26 cellular contexts compared by ENCODE assay signal in genomic region chr20:56949318-56949717, GRCh38.
DNase-seq lines count a peak whose midpoint lies in the region; ATAC-seq, FAIRE-seq and TF ChIP-seq lines count a peak whose summit lies in the region.
"Had no signal": no experiment of that assay in that cellular context is flagged by ENCODE, and none has a peak within 500 bp of the region (broad histone marks: within the 10 kb centered on the region; RNA-seq: fewer than 3 reads in every experiment).

No MANE protein-coding gene starts in this region.

- no peak overlapping the region for H2AFZ ChIP-seq in H9 (ENCODE audit: low read length)
- no peak overlapping the region for H2AFZ ChIP-seq in PC-3 (ENCODE audit: low read length)
- no peak overlapping the region for H2AFZ ChIP-seq in PC-9

- no peak overlapping the region for H2BK15ac ChIP-seq in H9 (ENCODE audit: low read depth, low read length)

- H3K9ac ChIP-seq in H9 (ENCODE audit: extremely low read depth, insufficient read length, low read length) = no peak overlapping the region
- no peak overlapping the region for H3K9ac ChIP-seq in PC-3 (ENCODE audit: low read length)
- no peak overlapping the region for H3K9ac ChIP-seq in kidney (ENCODE audit: low read length in 2 of 2)
- H3K9ac ChIP-seq: BLaER1, KMS-11 had no signal

- no peaks in the 10 kb centered on the region for H3K9me3 Mint-ChIP-seq in Caco-2 (ENCODE audit: unreplicated experiment)
- H3K9me3 Mint-ChIP-seq in H9 = no peaks in the 10 kb centered on the region
- no peaks in the 10 kb centered on the region for H3K9me3 Mint-ChIP-seq in glutamatergic neuron (ENCODE audit: unreplicated experiment)
- H3K9me3 Mint-ChIP-seq: activated naive CD4-positive, alpha-beta T cell treated with anti-CD3 and anti-CD28 coated beads, Interleukin-2, amount 50 U/mL, for 72 hours; nephron had no signal

- BruUV-seq in Caco-2 (replicated peaks; lab: Mats Ljungman, UMichigan) (no TSS peak), PC-3 (replicated peaks; lab: Mats Ljungman, UMichigan) (no TSS peak), PC-9 (replicated peaks; lab: Mats Ljungman, UMichigan) (no TSS peak)

- H3K18ac ChIP-seq in H9 (ENCODE audit: insufficient read length, low read depth, low read length) = no peak overlapping the region

- DNase-seq in Caco-2 = peak; percentile 69 to 80
- DNase-seq in H9 = peak; percentile 74
- DNase-seq in PC-3 = peak; percentile 17
- no peak for DNase-seq in glutamatergic neuron
- DNase-seq in activated CD8-positive, alpha-beta memory T cell treated with anti-CD3 and anti-CD28 coated beads for 24 hours = no peak
- DNase-seq in PC-9 = no peak
- DNase-seq in kidney = no peak
- DNase-seq: activated CD4-positive, alpha-beta T cell treated with anti-CD3 and anti-CD28 coated beads, Interleukin-2, amount 50 U/mL, for 48 hours; activated CD8-positive, alpha-beta memory T cell treated with anti-CD3 and anti-CD28 coated beads, Interleukin-2, amount 50 U/mL, for 48 hours; COR-L47; DMS79; lower lobe of right lung; NCI-H1436 treated with DMSO at 0.1 percent for 48 hours; NCI-H345; T-helper 1 cell had no signal

- H3K9me3 ChIP-seq in Caco-2 = no peaks in the 10 kb centered on the region
- H3K9me3 ChIP-seq in H9 (ENCODE audit: control insufficient read depth, low read depth, low read length) = no peaks in the 10 kb centered on the region
- no peaks in the 10 kb centered on the region for H3K9me3 ChIP-seq in PC-3 (ENCODE audit: low read length)
- H3K9me3 ChIP-seq in PC-9 (ENCODE audit: insufficient read depth, low read depth) = no peaks in the 10 kb centered on the region
- no peaks in the 10 kb centered on the region for H3K9me3 ChIP-seq in kidney (ENCODE audit: control insufficient read depth in 1 of 2, low read length in 2 of 2)
- H3K9me3 ChIP-seq: BLaER1, breast epithelium, lower lobe of right lung, tibial nerve had no signal

- no peak overlapping the region for H2BK120ac ChIP-seq in H9 (ENCODE audit: low read depth, low read length, poor library complexity, severe bottlenecking)

- H3K4me1 Mint-ChIP-seq in Caco-2 (ENCODE audit: low read depth, unreplicated experiment) (no peaks in the 10 kb centered on the region), H9 (peaks cover 11 to 24% of the 10 kb centered on the region in 2 experiments), glutamatergic neuron (ENCODE audit: low read depth, unreplicated experiment) (peaks cover 24% of the 10 kb centered on the region)

- POLR2A ChIA-PET in Caco-2 (lab: Charles Lee) (no interaction called here), PC-3 (lab: Charles Lee; ENCODE audit: unreplicated experiment) (no interaction called here), PC-9 (lab: Charles Lee; ENCODE audit: unreplicated experiment) (no interaction called here)

- H3K4me3 Mint-ChIP-seq in Caco-2 (ENCODE audit: unreplicated experiment) (no peak overlapping the region), H9 (no peak overlapping the region), glutamatergic neuron (ENCODE audit: unreplicated experiment) (no peak overlapping the region)
- H3K4me3 Mint-ChIP-seq: nephron had no signal

- H3K4me1 ChIP-seq in Caco-2 (no peaks in the 10 kb centered on the region), H9 (ENCODE audit: insufficient read depth, low read length) (peaks cover 2% of the 10 kb centered on the region; the same call in 1 of the 2 replicates), PC-3 (ENCODE audit: insufficient read depth, low read length) (no peaks in the 10 kb centered on the region), PC-9 (replicated peaks; ENCODE audit: insufficient read depth) (no peaks in the 10 kb centered on the region), kidney (ENCODE audit: control insufficient read depth in 1 of 2, insufficient read depth in 1 of 2, low read depth in 1 of 2, low read length in 2 of 2) (no peaks in the 10 kb centered on the region)
- H3K4me1 ChIP-seq: BLaER1, breast epithelium, lower lobe of right lung had no signal

- H4K91ac ChIP-seq in H9 (ENCODE audit: insufficient read length, low read depth, low read length) = no peak overlapping the region

- H3K27ac Mint-ChIP-seq in Caco-2 (ENCODE audit: unreplicated experiment) (no peak overlapping the region), H9 (no peak overlapping the region), glutamatergic neuron (ENCODE audit: unreplicated experiment) (peak overlapping the region; percentile 56)
- H3K27ac Mint-ChIP-seq: activated naive CD4-positive, alpha-beta T cell treated with anti-CD3 and anti-CD28 coated beads, Interleukin-2, amount 50 U/mL, for 72 hours; nephron had no signal

- WGBS in H9 (ENCODE audit: extremely low coverage, insufficient read length, low lambda C conversion rate) = no CpG with 5 or more reads among the region's 6 CpGs

- H2BK12ac ChIP-seq in H9 (ENCODE audit: insufficient read length, low read depth, low read length) = no peak overlapping the region

- no peak overlapping the region for H4K8ac ChIP-seq in H9 (replicated peaks; ENCODE audit: insufficient read length, low read depth, low read length)

- H3K23ac ChIP-seq in H9 (ENCODE audit: insufficient read length, low read depth, low read length) = no peak overlapping the region

- CTCF ChIA-PET in Caco-2 (lab: Charles Lee) (no interaction called here), PC-3 (lab: Charles Lee) (no interaction called here), PC-9 (lab: Charles Lee) (no interaction called here)

- no peak overlapping the region for H3K4ac ChIP-seq in H9 (ENCODE audit: low read depth, low read length)

- H3K79me1 ChIP-seq in H9 (ENCODE audit: insufficient read depth, low read depth, low read length, poor library complexity, severe bottlenecking) = no peaks in the 10 kb centered on the region

- H3F3A ChIP-seq in PC-3 (ENCODE audit: low read length, unreplicated experiment) (no peaks in the 10 kb centered on the region), PC-9 (ENCODE audit: insufficient read depth, low read depth) (no peaks in the 10 kb centered on the region)

- no peak overlapping the region for H3K4me2 ChIP-seq in H9 (ENCODE audit: insufficient read depth, insufficient read length, low read length)
- H3K4me2 ChIP-seq in PC-3 (ENCODE audit: low read length) = no peak overlapping the region
- H3K4me2 ChIP-seq in PC-9 = no peak overlapping the region
- H3K4me2 ChIP-seq: BLaER1, KMS-11 had no signal

- H3K36me3 Mint-ChIP-seq in Caco-2 (ENCODE audit: insufficient read depth, unreplicated experiment) = no peaks in the 10 kb centered on the region
- no peaks in the 10 kb centered on the region for H3K36me3 Mint-ChIP-seq in H9 (ENCODE audit: insufficient read depth in 1 of 3, low read depth in 3 of 3)
- peaks cover 21% of the 10 kb centered on the region for H3K36me3 Mint-ChIP-seq in glutamatergic neuron (ENCODE audit: unreplicated experiment)
- H3K36me3 Mint-ChIP-seq: activated naive CD4-positive, alpha-beta T cell treated with anti-CD3 and anti-CD28 coated beads, Interleukin-2, amount 50 U/mL, for 72 hours had no signal

- H3T11ph ChIP-seq in H9 (ENCODE audit: low read length) = no peak overlapping the region

- H3K56ac ChIP-seq in H9 (ENCODE audit: insufficient read length, low read depth, low read length) = no peak overlapping the region

- no peak overlapping the region for H3K14ac ChIP-seq in H9 (ENCODE audit: insufficient read depth, low read length)

- H3K36me3 ChIP-seq in Caco-2 (ENCODE audit: control insufficient read depth, insufficient read depth, low read length) = 0 out of 2 replicates have a peak, but pooled peaks cover 2% of the 10 kb centered on the region
- no peaks in the 10 kb centered on the region for H3K36me3 ChIP-seq in PC-3 (ENCODE audit: low read depth, low read length)
- H3K36me3 ChIP-seq in PC-9 (ENCODE audit: low read depth) = no peaks in the 10 kb centered on the region
- H3K36me3 ChIP-seq in kidney (ENCODE audit: control insufficient read depth in 1 of 2, insufficient read depth in 2 of 2, low read length in 2 of 2) = no peaks in the 10 kb centered on the region
- H3K36me3 ChIP-seq: BLaER1, breast epithelium, lower lobe of right lung, tibial nerve had no signal

- H3K27me3 Mint-ChIP-seq in Caco-2 (ENCODE audit: insufficient read depth, unreplicated experiment) = peaks cover 15% of the 10 kb centered on the region
- H3K27me3 Mint-ChIP-seq in H9 (ENCODE audit: low read depth) = peaks cover 25% of the 10 kb centered on the region
- H3K27me3 Mint-ChIP-seq in glutamatergic neuron (ENCODE audit: unreplicated experiment) = peaks cover 4% of the 10 kb centered on the region

- H4K5ac ChIP-seq in H9 (ENCODE audit: insufficient read length, low read depth, low read length) = no peak overlapping the region

- H4K20me1 ChIP-seq in H9 (ENCODE audit: control insufficient read depth, insufficient read depth, insufficient read length) = no peaks in the 10 kb centered on the region
- H4K20me1 ChIP-seq in PC-3 (ENCODE audit: low read length) = no peaks in the 10 kb centered on the region
- H4K20me1 ChIP-seq in PC-9 (ENCODE audit: insufficient read depth) = no peaks in the 10 kb centered on the region
- H4K20me1 ChIP-seq: BLaER1 had no signal

- H3K27ac ChIP-seq in H9 (ENCODE audit: insufficient read length, low read depth, low read length) (no peak overlapping the region), PC-3 (ENCODE audit: low read length) (no peak overlapping the region), PC-9 (no peak overlapping the region), kidney (ENCODE audit: low read depth in 2 of 2, low read length in 2 of 2) (no peak overlapping the region)
- H3K27ac ChIP-seq: BLaER1, breast epithelium, KMS-11, lower lobe of right lung, skin epidermis, tibial nerve had no signal

- H3K79me2 ChIP-seq in H9 (ENCODE audit: insufficient read depth, low read length) (no peaks in the 10 kb centered on the region), PC-3 (ENCODE audit: low read length) (no peaks in the 10 kb centered on the region), PC-9 (ENCODE audit: low read depth) (no peaks in the 10 kb centered on the region)

- intact Hi-C loops in Caco-2 (cut with micrococcal nuclease; ENCODE audit: unreplicated experiment) (no loop called here), PC-3 (cut with micrococcal nuclease) (no loop called here), PC-9 (cut with micrococcal nuclease; ENCODE audit: unreplicated experiment) (no loop called here), kidney (cut with DNase I) (no loop called here)

- H3K9me2 ChIP-seq in PC-3 (replicated peaks; ENCODE audit: low read length) (no peaks in the 10 kb centered on the region), PC-9 (ENCODE audit: insufficient read depth) (no peaks in the 10 kb centered on the region)

- ATAC-seq in PC-3 = no peak; the same call in 1 of the 2 replicates
- no peak for ATAC-seq in GM21786 (IDR thresholded peaks at IDR 0.05; ENCODE audit: unreplicated experiment)
- ATAC-seq: activated CD4-positive, CD25-positive, alpha-beta regulatory T cell treated with anti-CD3 and anti-CD28 coated beads, Interleukin-2, amount 50 U/mL, for 24 hours; activated naive CD4-positive, alpha-beta T cell treated with anti-CD3 and anti-CD28 coated beads, Interleukin-2, amount 50 U/mL, for 72 hours had no signal

- no peak overlapping the region for H2BK20ac ChIP-seq in H9 (ENCODE audit: low read depth, low read length, poor library complexity, severe bottlenecking)

- no peak overlapping the region for H2AK5ac ChIP-seq in H9 (ENCODE audit: insufficient read length, low read length)

- no peak for FAIRE-seq in kidney (lab: Jason Lieb, UNC)
- FAIRE-seq: GM12892, H54 had no signal

- TF ChIP-seq CTCF in Caco-2 (IDR thresholded peaks at IDR 0.05; ENCODE audit: insufficient read depth in 1 of 2, low read depth in 1 of 2, low read length in 1 of 2, severe bottlenecking in 1 of 2, unreplicated experiment in 1 of 2) (peak in 1 of 2 experiments; percentile 28), H9 (conservative IDR thresholded peaks at IDR 0.05) (peak; percentile 45; the same call in 2 of the 3 replicates), PC-3 (conservative IDR thresholded peaks at IDR 0.05; ENCODE audit: low read depth, low read length) (peak; percentile 17; the same call in 1 of the 2 replicates), glutamatergic neuron (IDR thresholded peaks at IDR 0.05; ENCODE audit: partially characterized antibody, unreplicated experiment) (no peak), PC-9 (conservative IDR thresholded peaks at IDR 0.05) (no peak), kidney (IDR thresholded peaks at IDR 0.05; ENCODE audit: borderline replicate concordance, extremely low read depth, insufficient read depth) (no peak)

- no peak overlapping the region for H2BK5ac ChIP-seq in H9 (ENCODE audit: insufficient read length, low read length)

- H3K27me3 ChIP-seq in Caco-2 (replicated peaks; ENCODE audit: control insufficient read depth, insufficient read depth, low read length) (no peaks in the 10 kb centered on the region; the same call in 1 of the 2 replicates), H9 (ENCODE audit: insufficient read depth, low read length) (no peaks in the 10 kb centered on the region), PC-3 (ENCODE audit: low read length) (peaks cover 19% of the 10 kb centered on the region; the same call in 1 of the 2 replicates), PC-9 (ENCODE audit: insufficient read depth, low read depth) (peaks cover 8% of the 10 kb centered on the region; the same call in 1 of the 2 replicates)
- H3K27me3 ChIP-seq: BLaER1 had no signal

- H3K23me2 ChIP-seq in H9 (ENCODE audit: insufficient read length, low read depth, low read length, poor library complexity, severe bottlenecking) = no peaks in the 10 kb centered on the region

- H3K4me3 ChIP-seq in Caco-2 (ENCODE audit: low read depth, low read length) (no peak overlapping the region), PC-3 (ENCODE audit: low read length) (no peak overlapping the region), PC-9 (no peak overlapping the region), kidney (ENCODE audit: low read length in 2 of 2) (no peak overlapping the region)
- H3K4me3 ChIP-seq: BLaER1, breast epithelium, lower lobe of right lung, skin epidermis, tibial nerve had no signal

Comparison
In these comparisons a context has a peak if more than half of its experiments do, and no peak if none do; other contexts are left out.
1. DNase-seq: peak in Caco-2 (2 of 2), H9 (single experiment) and PC-3 (single experiment); none in glutamatergic neuron (single experiment), activated CD8-positive, alpha-beta memory T cell treated with anti-CD3 and anti-CD28 coated beads for 24 hours (single experiment), PC-9 (0 of 2) and kidney (single experiment).
2. CTCF ChIP-seq: peak in H9 (single experiment) and PC-3 (single experiment); none in glutamatergic neuron (single experiment), PC-9 (single experiment) and kidney (single experiment).